Comparison of ENCODE assay signal across 21 cellular contexts in genomic region chr10:70806841-70807240, GRCh38. TPM values are rescaled to one million over a fixed set of nuclear protein-coding genes. Genes with fewer than 3 reads are reported as not detected.
A peak's percentile ranks its signal among the peaks of the same experiment; 100 is the strongest.
DNase-seq lines count a peak whose midpoint lies in the region; ATAC-seq and TF ChIP-seq lines count a peak whose summit lies in the region.
"Had no signal": no experiment of that assay in that cellular context is flagged by ENCODE, and none has a peak within 500 bp of the region (broad histone marks: within the 10 kb centered on the region; RNA-seq: fewer than 3 reads in every experiment).

No MANE protein-coding gene starts in this region.

- CTCF ChIA-PET in PC-3 (lab: Charles Lee): no interaction called here

- H3K27me3 ChIP-seq in PC-3 (ENCODE audit: low read length) (no peaks in the 10 kb centered on the region), esophagus muscularis mucosa (no peaks in the 10 kb centered on the region)
- H3K27me3 ChIP-seq: BLaER1 had no signal

- no peak overlapping the region for H2AFZ ChIP-seq in PC-3 (ENCODE audit: low read length)
- H2AFZ ChIP-seq: GM23248 had no signal

- H3F3A ChIP-seq in PC-3 (ENCODE audit: low read length, unreplicated experiment): peaks cover 21% of the 10 kb centered on the region

- peaks cover 23% of the 10 kb centered on the region for H3K27me3 Mint-ChIP-seq in activated CD4-positive, alpha-beta T cell treated with anti-CD3 and anti-CD28 coated beads, Interleukin-2, amount 10 ng/mL, durations not matched to agents 24 days and 14 days

- H3K36me3 ChIP-seq in PC-3 (ENCODE audit: low read depth, low read length) (no peaks in the 10 kb centered on the region), esophagus muscularis mucosa (no peaks in the 10 kb centered on the region)
- H3K36me3 ChIP-seq: BLaER1 had no signal

- WGBS in esophagus muscularis mucosa: 100% methylated on average over 1 of the region's 1 CpG

- intact Hi-C loops in activated CD4-positive, alpha-beta T cell treated with anti-CD3 and anti-CD28 coated beads, Interleukin-2, amount 10 ng/mL, durations not matched to agents 24 days and 14 days (cut with micrococcal nuclease): no loop called here
- intact Hi-C loops in PC-3 (cut with micrococcal nuclease): no loop called here
- intact Hi-C loops in esophagus muscularis mucosa (cut with DNase I): no loop called here
- intact Hi-C loops in posterior cingulate gyrus (cut with DNase I): no loop called here

- TF ChIP-seq CTCF in PC-3 (conservative IDR thresholded peaks at IDR 0.05; ENCODE audit: low read depth, low read length): no peak
- no peak for TF ChIP-seq CTCF in esophagus muscularis mucosa (IDR thresholded peaks at IDR 0.05)

- H3K79me2 ChIP-seq in PC-3 (ENCODE audit: low read length): no peaks in the 10 kb centered on the region

- H3K27ac ChIP-seq in PC-3 (ENCODE audit: low read length) (peak overlapping the region; percentile 35), esophagus muscularis mucosa (replicated peaks in 1 of 4) (no peak overlapping the region)
- H3K27ac ChIP-seq: 22Rv1, BLaER1, GM23248 had no signal

- H3K9me3 ChIP-seq in PC-3 (ENCODE audit: low read length): no peaks in the 10 kb centered on the region
- no peaks in the 10 kb centered on the region for H3K9me3 ChIP-seq in esophagus muscularis mucosa
- H3K9me3 ChIP-seq: BLaER1 had no signal

- H3K4me1 ChIP-seq in PC-3 (ENCODE audit: insufficient read depth, low read length): peaks cover 65% of the 10 kb centered on the region
- H3K4me1 ChIP-seq in esophagus muscularis mucosa: peaks cover 0 to 11% (median 7%) of the 10 kb centered on the region in 4 donors

- no peaks in the 10 kb centered on the region for H3K4me1 Mint-ChIP-seq in activated CD4-positive, alpha-beta T cell treated with anti-CD3 and anti-CD28 coated beads, Interleukin-2, amount 10 ng/mL, durations not matched to agents 24 days and 14 days
- H3K4me1 Mint-ChIP-seq: B cell; CD14-positive monocyte; CD8-positive, alpha-beta memory T cell had no signal

- DNase-seq in activated CD4-positive, alpha-beta T cell treated with anti-CD3 and anti-CD28 coated beads, Interleukin-2, amount 10 ng/mL, durations not matched to agents 24 days and 14 days: peak; percentile 41
- DNase-seq in activated CD4-positive, alpha-beta T cell treated with anti-CD3 and anti-CD28 coated beads for 48 hours: no peak
- no peak for DNase-seq in PC-3
- DNase-seq in esophagus muscularis mucosa (ENCODE audit: extremely low spot score): peak; percentile 37
- no peak for DNase-seq in posterior cingulate gyrus
- DNase-seq in C1 segment of cervical spinal cord (lab: John Stamatoyannopoulos, UW): no peak
- DNase-seq: CD4-positive, alpha-beta T cell; CD8-positive, alpha-beta memory T cell; DMS 273 treated with DMSO at 0.1 percent for 48 hours; DMS79; EL; GDM1; H9 had no signal

- ATAC-seq in PC-3: no peak
- ATAC-seq: GM12878, HCT116 had no signal

- no peak overlapping the region for H3K9ac ChIP-seq in PC-3 (ENCODE audit: low read length)
- H3K9ac ChIP-seq: BLaER1, GM23248 had no signal

- no peak for TF ChIP-seq POLR2A in esophagus muscularis mucosa (IDR thresholded peaks at IDR 0.05; ENCODE audit: low read depth)

- peaks cover 8% of the 10 kb centered on the region for H3K9me3 Mint-ChIP-seq in activated CD4-positive, alpha-beta T cell treated with anti-CD3 and anti-CD28 coated beads, Interleukin-2, amount 10 ng/mL, durations not matched to agents 24 days and 14 days
- H3K9me3 Mint-ChIP-seq: CD14-positive monocyte; CD4-positive, alpha-beta T cell; CD8-positive, alpha-beta memory T cell; H9 had no signal

- no peaks in the 10 kb centered on the region for H3K36me3 Mint-ChIP-seq in activated CD4-positive, alpha-beta T cell treated with anti-CD3 and anti-CD28 coated beads, Interleukin-2, amount 10 ng/mL, durations not matched to agents 24 days and 14 days (ENCODE audit: low read depth)
- H3K36me3 Mint-ChIP-seq: CD14-positive monocyte had no signal

- H4K20me1 ChIP-seq in PC-3 (ENCODE audit: low read length): no peaks in the 10 kb centered on the region
- H4K20me1 ChIP-seq: BLaER1 had no signal

- H3K4me3 Mint-ChIP-seq in activated CD4-positive, alpha-beta T cell treated with anti-CD3 and anti-CD28 coated beads, Interleukin-2, amount 10 ng/mL, durations not matched to agents 24 days and 14 days: no peak overlapping the region
- H3K4me3 Mint-ChIP-seq: B cell; CD14-positive monocyte; CD4-positive, alpha-beta T cell; CD8-positive, alpha-beta memory T cell; H9 had no signal

- H3K4me2 ChIP-seq in PC-3 (ENCODE audit: low read length): peak overlapping the region; percentile 55
- H3K4me2 ChIP-seq: BLaER1 had no signal

- no peak overlapping the region for H3K27ac Mint-ChIP-seq in activated CD4-positive, alpha-beta T cell treated with anti-CD3 and anti-CD28 coated beads, Interleukin-2, amount 10 ng/mL, durations not matched to agents 24 days and 14 days
- H3K27ac Mint-ChIP-seq: B cell; CD14-positive monocyte; CD4-positive, alpha-beta T cell; CD8-positive, alpha-beta memory T cell; H9 had no signal

- no peak for TF ChIP-seq EP300 in esophagus muscularis mucosa (IDR thresholded peaks at IDR 0.05)

- H3K4me3 ChIP-seq in PC-3 (ENCODE audit: low read length) (no peak overlapping the region), esophagus muscularis mucosa (no peak overlapping the region)
- H3K4me3 ChIP-seq: BLaER1, GM12878, GM23248 had no signal

- no peaks in the 10 kb centered on the region for H3K9me2 ChIP-seq in PC-3 (replicated peaks; ENCODE audit: low read length)

- POLR2A ChIA-PET in PC-3 (lab: Charles Lee; ENCODE audit: unreplicated experiment): interaction anchor here (0.6 kb wide), 1 partner anchor 10 kb away, joined by 4 read pairs; no protein-coding TSS in a partner anchor

- BruUV-seq in PC-3 (replicated peaks; lab: Mats Ljungman, UMichigan): no TSS peak

RNA-seq across cellular contexts. Expression of gene SGPL1, which starts 8.9 kb away (rescaled TPM):
- 94.0 and 98.9 TPM in 2 replicates for total RNA-seq in activated CD4-positive, alpha-beta T cell treated with anti-CD3 and anti-CD28 coated beads, Interleukin-2, amount 10 ng/mL, durations not matched to agents 24 days and 14 days
- total RNA-seq in PC-3 (2014; rRNA removed) (77.6 and 101 TPM in 2 replicates), esophagus muscularis mucosa (10 to 100 TPM; 12.9 to 31.0 (median 21.3) TPM)

RNA-seq across cellular contexts. Expression of gene TBATA, which starts 21.7 kb away (rescaled TPM):
- total RNA-seq in activated CD4-positive, alpha-beta T cell treated with anti-CD3 and anti-CD28 coated beads, Interleukin-2, amount 10 ng/mL, durations not matched to agents 24 days and 14 days: not detected in 2 replicates
- not detected in 2 replicates for total RNA-seq in PC-3 (2014; rRNA removed)
- total RNA-seq in esophagus muscularis mucosa: not detected
- total RNA-seq: B cell; CD4-positive, alpha-beta T cell; CD8-positive, alpha-beta memory T cell; GM12878; GM23248; H4; H9 had no signal

Comparison
In these comparisons a context has a peak if more than half of its experiments do, and no peak if none do; other contexts are left out.
1. DNase-seq: peak in activated CD4-positive, alpha-beta T cell treated with anti-CD3 and anti-CD28 coated beads, Interleukin-2, amount 10 ng/mL, durations not matched to agents 24 days and 14 days (single experiment) and esophagus muscularis mucosa (single experiment); none in activated CD4-positive, alpha-beta T cell treated with anti-CD3 and anti-CD28 coated beads for 48 hours (single experiment), PC-3 (single experiment), posterior cingulate gyrus (0 of 10) and C1 segment of cervical spinal cord (0 of 14).